In the genomic region with DNA sequence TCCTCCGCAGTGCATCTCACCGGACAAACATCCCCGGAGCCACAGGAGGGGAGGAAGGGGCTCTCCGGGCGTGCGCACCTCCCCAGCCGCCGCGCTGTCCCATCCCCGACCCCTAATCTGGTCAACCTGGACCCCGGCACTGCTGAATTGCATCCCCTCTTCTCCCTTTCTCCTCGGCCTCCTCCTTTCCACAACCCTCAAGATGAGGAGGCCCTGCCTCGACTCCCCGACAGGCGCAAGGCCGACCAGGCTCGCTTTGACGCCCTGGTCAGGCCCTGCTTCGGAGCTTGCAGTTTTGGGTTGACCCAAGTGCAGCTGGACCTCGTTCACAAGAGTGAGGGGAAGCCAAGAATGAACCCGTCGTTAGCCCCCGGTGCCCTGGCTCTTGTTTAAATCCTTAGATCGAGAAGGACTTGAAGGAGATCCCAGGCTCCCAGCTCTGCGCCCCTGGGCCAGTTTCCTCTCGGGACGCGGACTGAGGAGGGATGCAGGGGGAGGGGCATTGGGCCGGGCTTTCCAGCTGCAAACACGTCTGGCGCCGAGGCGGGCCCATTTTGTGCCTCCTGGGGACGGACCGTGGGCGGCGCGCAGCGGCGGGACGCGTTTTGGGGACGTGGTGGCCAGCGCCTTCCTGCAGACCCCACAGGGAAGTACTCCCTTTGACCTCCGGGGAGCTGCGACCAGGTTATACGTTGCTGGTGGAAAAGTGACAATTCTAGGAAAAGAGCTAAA, we compare ENCODE assay signal across 10 cellular contexts. TPM values are rescaled to one million over a fixed set of nuclear protein-coding genes. Genes with fewer than 3 reads are reported as not detected.
DNase-seq lines count a peak whose midpoint lies in the region; TF ChIP-seq lines count a peak whose summit lies in the region.
"Had no signal": no experiment of that assay in that cellular context is flagged by ENCODE, and none has a peak within 500 bp of the region (broad histone marks: within the 10 kb centered on the region; RNA-seq: fewer than 3 reads in every experiment).

No MANE protein-coding gene starts in this region.

- DNase-seq in NCI-H510A treated with DMSO at 0.1 percent for 48 hours (lab: John Stamatoyannopoulos, UW) (peak; percentile 24), NCI-H510A (lab: John Stamatoyannopoulos, UW) (no peak), choroid plexus epithelial cell (ENCODE audit: low read depth) (peak; percentile 65), lower leg skin (ENCODE audit: low spot score in 2 of 2) (peak; percentile 52 to 94), suprapubic skin (ENCODE audit: low spot score in 2 of 2) (peak; percentile 82 to 90), DMS114 treated with DMSO at 0.1 percent for 48 hours (lab: John Stamatoyannopoulos, UW; ENCODE audit: unreplicated experiment) (no peak), UCSD-AML1 (lab: John Stamatoyannopoulos, UW; ENCODE audit: unreplicated experiment) (no peak), Kasumi-1 (lab: John Stamatoyannopoulos, UW) (no peak)

- peaks cover 85% of the 10 kb centered on the region for H3K4me1 ChIP-seq in suprapubic skin

- TF ChIP-seq CTCF in choroid plexus epithelial cell (conservative IDR thresholded peaks at IDR 0.05; ENCODE audit: low read depth, low read length) (no peak), lower leg skin (IDR thresholded peaks at IDR 0.05) (no peak), suprapubic skin (IDR thresholded peaks at IDR 0.05) (no peak)

- TF ChIP-seq EP300 in suprapubic skin (IDR thresholded peaks at IDR 0.05) = no peak

- peak overlapping the region; percentile 85 for H3K27ac ChIP-seq in suprapubic skin
- H3K27ac ChIP-seq: HL-60 had no signal

- 2% methylated on average over 44 to 45 of the region's 47 CpGs for WGBS in lower leg skin, 2 donors
- 2% methylated on average over 34 of the region's 47 CpGs for WGBS in suprapubic skin

- no peaks in the 10 kb centered on the region for H3K36me3 ChIP-seq in suprapubic skin

- H3K4me3 ChIP-seq in choroid plexus epithelial cell (ENCODE audit: low read depth, low read length) = peak overlapping the region; percentile 87
- peak overlapping the region; percentile 34 for H3K4me3 ChIP-seq in lower leg skin (ENCODE audit: low read depth, poor library complexity, severe bottlenecking)
- H3K4me3 ChIP-seq in suprapubic skin = peak overlapping the region; percentile 54

- H3K27me3 ChIP-seq in suprapubic skin = peaks cover 68% of the 10 kb centered on the region

- H3K9me3 ChIP-seq in suprapubic skin = no peaks in the 10 kb centered on the region

- intact Hi-C loops in lower leg skin (cut with DNase I; ENCODE audit: low total_unique reads) = no loop called here

- TF ChIP-seq POLR2A in lower leg skin (IDR thresholded peaks at IDR 0.05) = no peak
- TF ChIP-seq POLR2A in suprapubic skin (IDR thresholded peaks at IDR 0.05) = no peak

RNA-seq across cellular contexts. Expression of gene PDGFRA, which starts 2.5 kb away (rescaled TPM):
- total RNA-seq in lower leg skin (10 to 100 TPM; 14.9 to 44.4 (median 22.3) TPM), suprapubic skin (10 to 100 TPM; 14.6 to 25.1 (median 17.1) TPM)
- total RNA-seq: CD4-positive, CD25-positive, alpha-beta regulatory T cell had no signal

Comparison
In these comparisons a context has a peak if more than half of its experiments do, and no peak if none do; other contexts are left out.
1. DNase-seq: peak in NCI-H510A treated with DMSO at 0.1 percent for 48 hours (single experiment), choroid plexus epithelial cell (single experiment), lower leg skin (2 of 2) and suprapubic skin (2 of 2); none in NCI-H510A (single experiment), DMS114 treated with DMSO at 0.1 percent for 48 hours (single experiment), UCSD-AML1 (single experiment) and Kasumi-1 (0 of 2).
2. H3K4me3 ChIP-seq: peak in every context shown above with its lines; median percentile 87 in choroid plexus epithelial cell; 54 in suprapubic skin; 34 in lower leg skin.